ENCODE assay signal across 14 cellular contexts in genomic region chr5:173303878-173304590, GRCh38. TPM values are rescaled to one million over a fixed set of nuclear protein-coding genes. Genes with fewer than 3 reads are reported as not detected.
A peak's percentile ranks its signal among the peaks of the same experiment; 100 is the strongest.
DNase-seq lines count a peak whose midpoint lies in the region; ATAC-seq and TF ChIP-seq lines count a peak whose summit lies in the region.
"Had no signal": no experiment of that assay in that cellular context is flagged by ENCODE, and none has a peak within 500 bp of the region (broad histone marks: within the 10 kb centered on the region; RNA-seq: fewer than 3 reads in every experiment).

No MANE protein-coding gene starts in this region.

- no peak overlapping the region for H2AK5ac ChIP-seq in H9 (ENCODE audit: insufficient read length, low read length)

- H3K4me1 Mint-ChIP-seq in H9 = peaks cover 43 to 44% of the 10 kb centered on the region in 2 experiments

- H3K27me3 ChIP-seq in H9 (ENCODE audit: insufficient read depth, low read length) = no peaks in the 10 kb centered on the region; the same call in 1 of the 2 replicates
- peaks cover 17% of the 10 kb centered on the region for H3K27me3 ChIP-seq in transverse colon

- no peak overlapping the region for H2BK120ac ChIP-seq in H9 (ENCODE audit: low read depth, low read length, poor library complexity, severe bottlenecking)

- H3K9me3 Mint-ChIP-seq in H9 = peaks cover 12 to 16% of the 10 kb centered on the region in 2 experiments

- H3K4me3 Mint-ChIP-seq in H9 = peak overlapping the region in 1 of 2 experiments; percentile 34; a peak in 2 of 5 replicates
- H3K4me3 Mint-ChIP-seq: activated T-cell treated with anti-CD3 and anti-CD28 coated beads, Interleukin-2, amount 50 U/mL, for 72 hours had no signal

- H3T11ph ChIP-seq in H9 (ENCODE audit: low read length) = no peak overlapping the region

- no peak overlapping the region for H3K18ac ChIP-seq in H9 (ENCODE audit: insufficient read length, low read depth, low read length)

- intact Hi-C loops in transverse colon (cut with DNase I; ENCODE audit: low total_unique reads) = no loop called here

- H3K9ac ChIP-seq in H9 (ENCODE audit: extremely low read depth, insufficient read length, low read length) = no peak overlapping the region

- H3K4me2 ChIP-seq in H9 (ENCODE audit: insufficient read depth, insufficient read length, low read length) = peak overlapping the region; percentile 2

- no peak overlapping the region for H4K91ac ChIP-seq in H9 (ENCODE audit: insufficient read length, low read depth, low read length)

- no peak overlapping the region for H3K14ac ChIP-seq in H9 (ENCODE audit: insufficient read depth, low read length)

- in situ Hi-C loops in transverse colon (cut with MboI; ENCODE audit: low pct_ligation_motif_present in 1 of 4, low pct_unique_long_range_greater_than_20kb in 1 of 4, low sequenced_read_pairs in 3 of 4) = loop anchor here in 1 of 4 donors (25.0 kb wide), 1 partner anchor 258 kb away; no protein-coding TSS in a partner anchor

- H3K27ac ChIP-seq in H9 (ENCODE audit: insufficient read length, low read depth, low read length) (no peak overlapping the region), transverse colon (no peak overlapping the region)

- no peak overlapping the region for H4K5ac ChIP-seq in H9 (ENCODE audit: insufficient read length, low read depth, low read length)

- no peak overlapping the region for H3K23ac ChIP-seq in H9 (ENCODE audit: insufficient read length, low read depth, low read length)

- no peaks in the 10 kb centered on the region for H3K9me3 ChIP-seq in H9 (ENCODE audit: control insufficient read depth, low read depth, low read length)
- peaks cover 5 to 7% of the 10 kb centered on the region in 2 donors for H3K9me3 ChIP-seq in transverse colon

- H2BK15ac ChIP-seq in H9 (ENCODE audit: low read depth, low read length) = no peak overlapping the region

- no peak for TF ChIP-seq POLR2A in transverse colon (IDR thresholded peaks at IDR 0.05)

- H3K36me3 ChIP-seq in transverse colon = no peaks in the 10 kb centered on the region

- H3K4me3 ChIP-seq in transverse colon = no peak overlapping the region

- no peak overlapping the region for H3K56ac ChIP-seq in H9 (ENCODE audit: insufficient read length, low read depth, low read length)

- no peaks in the 10 kb centered on the region for H4K20me1 ChIP-seq in H9 (ENCODE audit: control insufficient read depth, insufficient read depth, insufficient read length)

- H3K79me1 ChIP-seq in H9 (ENCODE audit: insufficient read depth, low read depth, low read length, poor library complexity, severe bottlenecking) = no peaks in the 10 kb centered on the region

- no peak overlapping the region for H2BK5ac ChIP-seq in H9 (ENCODE audit: insufficient read length, low read length)

- ATAC-seq in HG03045 (IDR thresholded peaks at IDR 0.05; ENCODE audit: unreplicated experiment) (no peak), HG03135 (IDR thresholded peaks at IDR 0.05; ENCODE audit: unreplicated experiment) (no peak)

- H4K8ac ChIP-seq in H9 (replicated peaks; ENCODE audit: insufficient read length, low read depth, low read length) = no peak overlapping the region

- no peak overlapping the region for H2AFZ ChIP-seq in H9 (ENCODE audit: low read length)

- no peak overlapping the region for H3K4ac ChIP-seq in H9 (ENCODE audit: low read depth, low read length)

- H2BK20ac ChIP-seq in H9 (ENCODE audit: low read depth, low read length, poor library complexity, severe bottlenecking) = no peak overlapping the region

- H2BK12ac ChIP-seq in H9 (ENCODE audit: insufficient read length, low read depth, low read length) = no peak overlapping the region

- peak overlapping the region in 1 of 3 experiments; percentile 95; a peak in 3 of 7 replicates for H3K27ac Mint-ChIP-seq in H9
- H3K27ac Mint-ChIP-seq: activated T-cell treated with anti-CD3 and anti-CD28 coated beads, Interleukin-2, amount 50 U/mL, for 72 hours had no signal

- H3K36me3 Mint-ChIP-seq in H9 (ENCODE audit: insufficient read depth in 1 of 3, low read depth in 3 of 3) = peaks cover 5 to 13% (median 8%) of the 10 kb centered on the region in 3 experiments; a peak in 6 of 7 replicates

- TF ChIP-seq CTCF in H9 (conservative IDR thresholded peaks at IDR 0.05) (no peak), transverse colon (IDR thresholded peaks at IDR 0.05) (no peak)

- H3K79me2 ChIP-seq in H9 (ENCODE audit: insufficient read depth, low read length) = no peaks in the 10 kb centered on the region

- no CpG with 5 or more reads among the region's 13 CpGs for WGBS in H9 (ENCODE audit: extremely low coverage, insufficient read length, low lambda C conversion rate)
- 81% methylated on average over 13 of the region's 13 CpGs; no CpG with 5 or more reads in 1 of the 2 donors for WGBS in transverse colon (ENCODE audit: low coverage in 1 of 2), 2 donors

- H3K27me3 Mint-ChIP-seq in H9 (ENCODE audit: low read depth) = peaks cover 18% of the 10 kb centered on the region

- no peak for TF ChIP-seq EP300 in transverse colon (IDR thresholded peaks at IDR 0.05; ENCODE audit: low read depth)

- no peaks in the 10 kb centered on the region for H3K23me2 ChIP-seq in H9 (ENCODE audit: insufficient read length, low read depth, low read length, poor library complexity, severe bottlenecking)

- peak; percentile 72 for DNase-seq in A172 (ENCODE audit: low spot score)
- peak; percentile 89 for DNase-seq in H9
- peak; percentile 56 for DNase-seq in RPMI7951 (ENCODE audit: low read depth)
- DNase-seq in iris pigment epithelial cell (ENCODE audit: low read depth) = peak; percentile 56
- DNase-seq in NCI-H1417 treated with DMSO at 0.1 percent for 48 hours (lab: John Stamatoyannopoulos, UW) = no peak
- DNase-seq in transverse colon = no peak
- DNase-seq: activated CD4-positive, CD25-positive, alpha-beta regulatory T cell treated with anti-CD3 and anti-CD28 coated beads, Interleukin-2, amount 50 U/mL, for 72 hours; activated T-cell treated with anti-CD3 and anti-CD28 coated beads, Interleukin-2, amount 50 U/mL, for 72 hours; amygdala; effector CD8-positive, alpha-beta T cell; mammary epithelial cell; stimulated activated naive CD4-positive, alpha-beta T cell had no signal

- peaks cover 6% of the 10 kb centered on the region; the same call in 1 of the 2 replicates for H3K4me1 ChIP-seq in H9 (ENCODE audit: insufficient read depth, low read length)
- no peaks in the 10 kb centered on the region for H3K4me1 ChIP-seq in transverse colon

RNA-seq across cellular contexts. Expression of gene STC2, which starts 24.2 kb away (rescaled TPM):
- 0.03 and 0.10 TPM in 2 replicates for total RNA-seq in A172 (2014; rRNA removed; shearing (Covaris generic))
- total RNA-seq in H9 (2021) (73.5 and 77.7 TPM in 2 replicates), transverse colon (1 to 10 TPM; 1.5 to 8.1 (median 2.0) TPM)
- 46.1 and 68.5 TPM in 2 replicates for total RNA-seq in RPMI7951 (2014; rRNA removed; shearing (Covaris generic))

Comparison
In these comparisons a context has a peak if more than half of its experiments do, and no peak if none do; other contexts are left out.
1. DNase-seq: peak in A172 (single experiment), H9 (single experiment), RPMI7951 (single experiment) and iris pigment epithelial cell (single experiment); none in NCI-H1417 treated with DMSO at 0.1 percent for 48 hours (single experiment) and transverse colon (single experiment).